ENCODE assay signal across 28 cellular contexts in the genomic region with DNA sequence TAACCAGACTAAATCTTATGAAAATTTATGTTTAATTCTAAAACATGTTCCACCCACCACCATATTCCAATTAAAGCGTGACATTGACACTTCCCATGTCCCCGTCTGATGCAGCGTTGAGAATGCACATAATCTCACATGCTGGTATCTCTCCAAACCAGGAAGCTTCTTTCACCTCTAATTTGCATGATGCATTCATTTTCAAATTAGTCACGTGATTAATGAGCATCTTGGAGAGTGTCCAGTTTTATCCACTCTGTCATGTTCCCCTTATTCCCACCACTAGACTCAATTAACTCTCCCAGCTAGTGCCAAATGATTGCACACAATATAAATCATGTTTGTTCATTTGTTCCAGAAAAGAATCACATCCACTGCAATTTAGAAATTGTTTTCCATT.
"Had no signal": no experiment of that assay in that cellular context is flagged by ENCODE, and none has a peak within 500 bp of the region (broad histone marks: within the 10 kb centered on the region; RNA-seq: fewer than 3 reads in every experiment).

No MANE protein-coding gene starts in this region.

- H3K9me3 Mint-ChIP-seq: activated CD4-positive, alpha-beta T cell treated with anti-CD3 and anti-CD28 coated beads, Interleukin-2, amount 10 ng/mL, durations not matched to agents 7 days and 5 days; activated naive CD4-positive, alpha-beta T cell treated with anti-CD3 and anti-CD28 coated beads for 36 hours had no signal

- H3K9me3 ChIP-seq: body of pancreas, SJSA1 had no signal

- H3K27me3 Mint-ChIP-seq: activated CD4-positive, alpha-beta memory T cell treated with anti-CD3 and anti-CD28 coated beads for 36 hours; activated CD4-positive, alpha-beta T cell treated with anti-CD3 and anti-CD28 coated beads, Interleukin-2, amount 10 ng/mL, durations not matched to agents 7 days and 5 days; activated naive CD8-positive, alpha-beta T cell; activated T-helper 17 cell treated with anti-CD3 and anti-CD28 coated beads, Interleukin-2, amount 50 U/mL, for 72 hours; central memory CD8-positive, alpha-beta T cell; T-cell had no signal

- H3K4me1 Mint-ChIP-seq: activated CD4-positive, alpha-beta T cell treated with anti-CD3 and anti-CD28 coated beads, Interleukin-2, amount 10 ng/mL, durations not matched to agents 7 days and 5 days; activated T-helper 17 cell treated with anti-CD3 and anti-CD28 coated beads, Interleukin-2, amount 50 U/mL, for 72 hours; central memory CD8-positive, alpha-beta T cell; T-cell had no signal

- DNase-seq: activated CD4-positive, alpha-beta memory T cell treated with anti-CD3 and anti-CD28 coated beads for 36 hours; activated CD4-positive, alpha-beta T cell treated with anti-CD3 and anti-CD28 coated beads, Interleukin-2, amount 10 ng/mL, durations not matched to agents 7 days and 5 days; activated CD4-positive, CD25-positive, alpha-beta regulatory T cell; activated CD8-positive, alpha-beta memory T cell treated with anti-CD3 and anti-CD28 coated beads for 24 hours; activated gamma-delta T cell; activated naive CD4-positive, alpha-beta T cell treated with anti-CD3 and anti-CD28 coated beads for 36 hours; activated T-cell treated with anti-CD3 and anti-CD28 coated beads for 4 hours; activated T-cell treated with anti-CD3 and anti-CD28 coated beads, Interleukin-2, amount 50 U/mL, for 48 hours; amygdala; body of pancreas; cortex of kidney; KG1; NCI-H1092 treated with DMSO at 0.1 percent for 48 hours; NCI-H1436 treated with DMSO at 0.1 percent for 48 hours; NCI-H187; NCI-H2081 treated with DMSO at 0.1 percent for 48 hours; NCI-H526; PC-3; SHP77; T-cell; T-helper 2 cell; T1000 had no signal

- FAIRE-seq: RCC 7860, TTC549 had no signal

- H3K36me3 ChIP-seq: SJSA1 had no signal

- H3K36me3 Mint-ChIP-seq: activated CD4-positive, alpha-beta memory T cell treated with anti-CD3 and anti-CD28 coated beads for 36 hours; activated naive CD8-positive, alpha-beta T cell; T-cell had no signal

- H3K27ac ChIP-seq: body of pancreas, SJSA1 had no signal

- H3K4me3 ChIP-seq: body of pancreas, SJSA1 had no signal

- ATAC-seq: activated T-helper 17 cell treated with anti-CD3 and anti-CD28 coated beads, Interleukin-2, amount 50 U/mL, for 72 hours; body of pancreas; PC-3; T-cell had no signal

- H3K27ac Mint-ChIP-seq: activated CD4-positive, alpha-beta memory T cell treated with anti-CD3 and anti-CD28 coated beads for 36 hours; activated CD4-positive, alpha-beta T cell treated with anti-CD3 and anti-CD28 coated beads, Interleukin-2, amount 10 ng/mL, durations not matched to agents 7 days and 5 days; activated naive CD4-positive, alpha-beta T cell treated with anti-CD3 and anti-CD28 coated beads for 36 hours; activated naive CD8-positive, alpha-beta T cell; activated T-helper 17 cell treated with anti-CD3 and anti-CD28 coated beads, Interleukin-2, amount 50 U/mL, for 72 hours; T-cell had no signal

- H3K4me1 ChIP-seq: body of pancreas, SJSA1 had no signal

- H3K27me3 ChIP-seq: body of pancreas had no signal

- H3K4me3 Mint-ChIP-seq: activated CD4-positive, alpha-beta memory T cell treated with anti-CD3 and anti-CD28 coated beads for 36 hours; activated CD4-positive, alpha-beta T cell treated with anti-CD3 and anti-CD28 coated beads, Interleukin-2, amount 10 ng/mL, durations not matched to agents 7 days and 5 days; activated naive CD4-positive, alpha-beta T cell treated with anti-CD3 and anti-CD28 coated beads for 36 hours; activated naive CD8-positive, alpha-beta T cell; activated T-helper 17 cell treated with anti-CD3 and anti-CD28 coated beads, Interleukin-2, amount 50 U/mL, for 72 hours; central memory CD8-positive, alpha-beta T cell; T-cell had no signal
